ENCODE assay signal across 8 cellular contexts in the genomic region with DNA sequence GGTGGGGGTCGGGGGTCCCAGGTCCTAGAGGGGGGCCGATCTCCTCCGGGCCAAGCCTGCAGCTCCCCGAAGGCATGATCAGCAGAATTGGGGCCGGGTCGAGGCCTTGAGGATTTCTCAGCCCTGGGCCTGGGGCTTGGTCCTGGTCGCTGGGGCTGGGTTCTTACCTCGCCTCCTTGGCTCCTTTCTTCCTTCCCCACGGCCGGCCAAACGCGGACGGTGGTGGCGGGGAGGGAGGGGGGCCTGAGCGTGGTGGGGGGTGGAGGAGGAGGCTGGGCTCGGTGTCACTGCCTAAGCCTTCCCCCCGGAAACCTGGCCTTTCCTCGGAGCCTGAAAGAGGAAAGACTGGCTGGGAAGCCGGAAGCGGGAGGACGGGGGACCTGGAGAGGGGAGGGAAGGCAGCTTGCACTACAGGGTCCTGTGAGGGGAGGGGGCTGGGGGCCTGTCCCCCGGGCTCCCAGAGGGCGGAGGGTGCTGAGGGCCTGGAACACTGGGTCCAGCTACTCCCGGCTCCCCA. TPM values are rescaled to one million over a fixed set of nuclear protein-coding genes. Genes with fewer than 3 reads are reported as not detected.
DNase-seq lines count a peak whose midpoint lies in the region; ATAC-seq and TF ChIP-seq lines count a peak whose summit lies in the region.

A gene with protein sequence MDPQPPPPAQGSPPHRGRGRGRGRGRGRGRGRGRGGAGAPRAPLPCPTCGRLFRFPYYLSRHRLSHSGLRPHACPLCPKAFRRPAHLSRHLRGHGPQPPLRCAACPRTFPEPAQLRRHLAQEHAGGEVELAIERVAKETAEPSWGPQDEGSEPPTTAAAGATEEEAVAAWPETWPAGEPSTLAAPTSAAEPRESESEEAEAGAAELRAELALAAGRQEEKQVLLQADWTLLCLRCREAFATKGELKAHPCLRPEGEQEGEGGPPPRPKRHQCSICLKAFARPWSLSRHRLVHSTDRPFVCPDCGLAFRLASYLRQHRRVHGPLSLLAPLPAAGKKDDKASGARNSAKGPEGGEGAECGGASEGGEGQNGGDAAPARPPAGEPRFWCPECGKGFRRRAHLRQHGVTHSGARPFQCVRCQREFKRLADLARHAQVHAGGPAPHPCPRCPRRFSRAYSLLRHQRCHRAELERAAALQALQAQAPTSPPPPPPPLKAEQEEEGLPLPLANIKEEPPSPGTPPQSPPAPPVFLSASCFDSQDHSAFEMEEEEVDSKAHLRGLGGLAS (minus strand): TSS at position 221 of the 517 bp plus-strand sequence. CDS start 1,209 bp downstream, outside the sequence.

- TF ChIP-seq CTCF in C4-2B (conservative IDR thresholded peaks at IDR 0.05) (no peak), kidney epithelial cell (IDR thresholded peaks at IDR 0.05; ENCODE audit: insufficient read depth, low read length, poor library complexity, severe bottlenecking) (no peak)

- H3K4me3 ChIP-seq in kidney epithelial cell (ENCODE audit: low read depth, low read length) = peak within 1 kb of the TSS; percentile 90

- no peak for ATAC-seq in HG03432 (IDR thresholded peaks at IDR 0.05; ENCODE audit: unreplicated experiment)

- DNase-seq in HEK293T (ENCODE audit: extremely low spot score) (peak; percentile 83), NCI-H2227 treated with DMSO at 0.1 percent for 48 hours (lab: John Stamatoyannopoulos, UW) (peak; percentile 98), cerebellar cortex (ENCODE audit: low spot score) (peak; percentile 94), kidney epithelial cell (ENCODE audit: low read depth) (no peak)
- DNase-seq in activated CD4-positive, CD25-positive, alpha-beta regulatory T cell (lab: John Stamatoyannopoulos, UW) = peak; percentile 37 to 75 (median 58)
- DNase-seq in stimulated activated CD4-positive, alpha-beta T cell treated with anti-CD3 and anti-CD28 coated beads, Interleukin-12 subunit alpha, Interleukin-12 subunit beta, amount 100 ng/mL, for 4 hours = peak; percentile 78

- POLR2A ChIA-PET in HEK293T (lab: Yijun Ruan, JAX) = interaction anchor here (0.6 to 2.7 kb wide), 15 partner anchors 10 to 74 kb away, joined by 3 to 26 read pairs (median 3); a partner anchor contains a TSS

- no peaks in the 10 kb centered on the region for H3K36me3 ChIP-seq in kidney epithelial cell (ENCODE audit: control insufficient read depth, insufficient read depth, low read length)

- peak within 1 kb of the TSS; percentile 63 for H3K27ac ChIP-seq in C4-2B

- no peaks in the 10 kb centered on the region for H3K27me3 ChIP-seq in kidney epithelial cell (ENCODE audit: control insufficient read depth, insufficient read depth, low read length)

- CTCF ChIA-PET in HEK293T (lab: Yijun Ruan, JAX) = interaction anchor here (1.2 kb wide), 1 partner anchor 77 kb away, joined by 3 read pairs; no protein-coding TSS in a partner anchor

TF ChIP-seq in HEK293T, 16 proteins besides CTCF, POLR2A, EP300 and RAD21:
- TF ChIP-seq TARDBP (IDR thresholded peaks at IDR 0.05) (no peak), LEF1 (IDR thresholded peaks at IDR 0.05; ENCODE audit: borderline replicate concordance) (no peak), FOXM1 (IDR thresholded peaks at IDR 0.05; ENCODE audit: borderline replicate concordance) (peak; percentile 36; the same call in 1 of the 2 replicates), SUZ12 (IDR thresholded peaks at IDR 0.05) (no peak), ZNF384 (IDR thresholded peaks at IDR 0.05) (no peak)

RNA-seq across cellular contexts. Expression of the gene that starts here (rescaled TPM):
- total RNA-seq in kidney epithelial cell = 14.4 and 22.0 TPM in 2 replicates
